ENCODE assay signal across 5 cellular contexts in the genomic region with DNA sequence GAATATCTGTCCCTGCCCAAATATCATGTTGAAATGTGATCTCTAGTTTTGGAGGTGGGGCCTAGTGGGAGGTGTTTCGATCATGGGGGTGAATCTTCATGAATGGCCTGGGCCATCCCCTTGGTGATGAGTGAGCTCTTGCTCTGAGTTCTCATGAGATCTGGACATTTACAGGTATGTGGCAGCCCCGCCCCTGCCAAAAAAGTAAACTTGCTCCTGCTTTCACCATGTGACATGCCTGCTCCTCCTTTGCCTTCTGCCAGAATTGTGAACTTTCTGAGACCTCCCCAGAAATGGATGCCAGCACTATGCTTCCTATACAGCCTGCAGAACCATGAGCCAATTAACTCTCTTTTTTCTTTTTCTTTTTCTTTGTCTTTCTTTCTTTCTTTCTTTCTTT.
DNase-seq lines count a peak whose midpoint lies in the region; FAIRE-seq and TF ChIP-seq lines count a peak whose summit lies in the region.
"Not testable (repeated sequence)": the region's sequence is repeated elsewhere in the genome, so short reads cannot be mapped to it uniquely, and the experiment has no call there.

No MANE protein-coding gene starts in this region.

- not testable (repeated sequence) for H3K9ac ChIP-seq in kidney (ENCODE audit: low read length in 2 of 2)

- not testable (repeated sequence) for H3K36me3 ChIP-seq in Caco-2 (ENCODE audit: control insufficient read depth, insufficient read depth, low read length); kidney (ENCODE audit: control insufficient read depth in 1 of 2, insufficient read depth in 2 of 2, low read length in 2 of 2)

- H3K27ac ChIP-seq in kidney (ENCODE audit: low read depth in 2 of 2, low read length in 2 of 2): not testable (repeated sequence)

- TF ChIP-seq CTCF in Caco-2 (IDR thresholded peaks at IDR 0.05; ENCODE audit: insufficient read depth in 1 of 2, low read depth in 1 of 2, low read length in 1 of 2, severe bottlenecking in 1 of 2, unreplicated experiment in 1 of 2); endothelial cell (IDR thresholded peaks at IDR 0.05; ENCODE audit: unreplicated experiment); kidney (IDR thresholded peaks at IDR 0.05; ENCODE audit: borderline replicate concordance, extremely low read depth, insufficient read depth): not testable (repeated sequence)

- CTCF ChIA-PET in Caco-2 (lab: Charles Lee): not testable (repeated sequence)

- not testable (repeated sequence) for H3K4me3 ChIP-seq in Caco-2 (ENCODE audit: low read depth, low read length); kidney (ENCODE audit: low read length in 2 of 2)

- intact Hi-C loops in Caco-2 (cut with micrococcal nuclease; ENCODE audit: unreplicated experiment); cardiac septum (cut with DNase I); kidney (cut with DNase I): not testable (repeated sequence)

- POLR2A ChIA-PET in Caco-2 (lab: Charles Lee): not testable (repeated sequence)

- H3K4me3 Mint-ChIP-seq in Caco-2 (ENCODE audit: unreplicated experiment): not testable (repeated sequence)
- H3K4me3 Mint-ChIP-seq in endothelial cell (ENCODE audit: unreplicated experiment): peak overlapping the region; percentile 6

- not testable (repeated sequence) for H3K9me3 ChIP-seq in Caco-2; kidney (ENCODE audit: control insufficient read depth in 1 of 2, low read length in 2 of 2)

- H3K27me3 ChIP-seq in Caco-2 (replicated peaks; ENCODE audit: control insufficient read depth, insufficient read depth, low read length): not testable (repeated sequence)

- FAIRE-seq in kidney (lab: Jason Lieb, UNC): not testable (repeated sequence)
- FAIRE-seq in urothelium cell line (lab: Jason Lieb, UNC): peak; percentile 76

- H3K9me3 Mint-ChIP-seq in Caco-2 (ENCODE audit: unreplicated experiment); endothelial cell (ENCODE audit: unreplicated experiment): not testable (repeated sequence)

- H3K27me3 Mint-ChIP-seq in Caco-2 (ENCODE audit: insufficient read depth, unreplicated experiment); endothelial cell (ENCODE audit: unreplicated experiment): not testable (repeated sequence)

- not testable (repeated sequence) for H3K4me1 ChIP-seq in Caco-2; kidney (ENCODE audit: control insufficient read depth in 1 of 2, insufficient read depth in 1 of 2, low read depth in 1 of 2, low read length in 2 of 2)

- H3K36me3 Mint-ChIP-seq in Caco-2 (ENCODE audit: insufficient read depth, unreplicated experiment); endothelial cell (ENCODE audit: low read depth, unreplicated experiment): not testable (repeated sequence)

- DNase-seq in Caco-2 (peak; percentile 63 to 71), cardiac septum (ENCODE audit: low spot score) (peak; percentile 75), kidney (peak; percentile 8)
- DNase-seq in endothelial cell (ENCODE audit: low spot score); urothelium cell line (ENCODE audit: low spot score): not testable (repeated sequence)

- BruUV-seq in Caco-2 (replicated peaks; lab: Mats Ljungman, UMichigan): not testable (repeated sequence)

- H3K27ac Mint-ChIP-seq in Caco-2 (ENCODE audit: unreplicated experiment): peak overlapping the region; percentile 88
- H3K27ac Mint-ChIP-seq in endothelial cell (ENCODE audit: unreplicated experiment): not testable (repeated sequence)

- H3K4me1 Mint-ChIP-seq in Caco-2 (ENCODE audit: low read depth, unreplicated experiment); endothelial cell (ENCODE audit: unreplicated experiment): not testable (repeated sequence)
